16 cellular contexts compared by ENCODE assay signal in the genomic region with DNA sequence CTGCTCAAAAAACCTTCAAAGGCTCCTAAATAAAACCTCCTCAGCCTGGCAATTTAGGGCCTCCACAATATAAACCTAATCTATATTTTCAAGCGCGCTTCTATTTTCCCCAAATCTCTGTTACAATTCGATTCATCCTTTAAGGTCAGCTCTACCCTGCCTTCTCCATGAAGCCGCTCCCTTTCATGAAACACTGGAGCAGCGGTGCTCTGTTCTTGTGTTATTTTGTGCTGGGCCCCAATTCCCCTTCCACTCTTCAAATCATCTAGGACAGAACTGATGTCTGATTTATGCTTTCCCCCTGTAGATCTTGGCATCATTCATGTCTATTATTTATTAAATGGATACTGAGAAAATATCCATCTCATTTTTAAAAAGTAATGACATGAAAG. TPM values are rescaled to one million over a fixed set of nuclear protein-coding genes. Genes with fewer than 3 reads are reported as not detected.
A peak's percentile ranks its signal among the peaks of the same experiment; 100 is the strongest.
DNase-seq lines count a peak whose midpoint lies in the region; ATAC-seq and TF ChIP-seq lines count a peak whose summit lies in the region.
"Had no signal": no experiment of that assay in that cellular context is flagged by ENCODE, and none has a peak within 500 bp of the region (broad histone marks: within the 10 kb centered on the region; RNA-seq: fewer than 3 reads in every experiment).

No MANE protein-coding gene starts in this region.

- BruUV-seq in IMR-90 (replicated peaks; lab: Mats Ljungman, UMichigan), result no TSS peak

- no peak overlapping the region for H3K27ac Mint-ChIP-seq in stimulated activated memory B cell treated with anti-CD40 and anti-IgM and Interleukin-4, amounts not matched to agents 10 μg/mL and 1 μg/mL and 100 μg/mL, for 72 hours
- H3K27ac Mint-ChIP-seq: activated T-helper 1 cell treated with anti-CD3 and anti-CD28 coated beads, Interleukin-12 subunit alpha, Interleukin-12 subunit beta, Interleukin-2, Interleukin-4 antibody, amounts not matched to agents 30 ng/mL and 10 ng/mL and 1 ng/mL, durations not matched to agents 14 hours and 24 hours and 36 hours had no signal

- 95% methylated on average over 3 of the region's 5 CpGs; no CpG with 5 or more reads in 1 of the 2 experiments for WGBS in IMR-90 (ENCODE audit: extremely low coverage in 2 of 2, insufficient read length in 1 of 2), 2 experiments
- WGBS in ectodermal cell, 2 experiments, result 86 to 90% methylated on average over 5 of the region's 5 CpGs
- 78 to 91% methylated on average over 3 to 4 of the region's 5 CpGs for WGBS in mesodermal cell (ENCODE audit: insufficient coverage in 2 of 2), 2 experiments
- WGBS in spleen, 5 donors, result 96 to 98% (median 97%) methylated on average over 5 of the region's 5 CpGs

- no peak for TF ChIP-seq RAD21 in IMR-90 (IDR thresholded peaks at IDR 0.05; ENCODE audit: low read length)

- TF ChIP-seq CTCF in IMR-90 (conservative IDR thresholded peaks at IDR 0.05; ENCODE audit: low read depth, low read length), result no peak
- no peak for TF ChIP-seq CTCF in spleen (IDR thresholded peaks at IDR 0.05 in 8 of 11, conservative IDR thresholded peaks at IDR 0.05 in 3 of 11)

- dilution Hi-C loops in IMR-90 (cut with HindIII; ENCODE audit: low sequenced_read_pairs, unreplicated experiment), result loop anchor here (25.0 kb wide), 1 partner anchor 293 kb away; a partner anchor contains a TSS

- peaks cover 11% of the 10 kb centered on the region; the same call in 1 of the 2 replicates for H3K9me1 ChIP-seq in IMR-90 (ENCODE audit: insufficient read depth, low read length)

- no peak overlapping the region for H3K4me2 ChIP-seq in IMR-90 (ENCODE audit: low read depth, low read length)
- H3K4me2 ChIP-seq: BLaER1 had no signal

- H3K9me3 Mint-ChIP-seq in stimulated activated memory B cell treated with anti-CD40 and anti-IgM and Interleukin-4, amounts not matched to agents 10 μg/mL and 1 μg/mL and 100 μg/mL, for 72 hours, result no peaks in the 10 kb centered on the region
- H3K9me3 Mint-ChIP-seq: activated T-helper 1 cell treated with anti-CD3 and anti-CD28 coated beads, Interleukin-12 subunit alpha, Interleukin-12 subunit beta, Interleukin-2, Interleukin-4 antibody, amounts not matched to agents 30 ng/mL and 10 ng/mL and 1 ng/mL, durations not matched to agents 14 hours and 24 hours and 36 hours; naive B cell had no signal

- in situ Hi-C loops in IMR-90 (cut with MboI; ENCODE audit: low sequenced_read_pairs), result loop anchor here (5.0 kb wide), 2 partner anchors 42 to 293 kb away; no protein-coding TSS in a partner anchor

- CTCF ChIA-PET in IMR-90 (lab: Yijun Ruan, JAX), result interaction anchor here (6.7 kb wide), 1 partner anchor 44 kb away, joined by 21 read pairs; no protein-coding TSS in a partner anchor

- ATAC-seq in IMR-90 (ENCODE audit: low read depth) (no peak), sciatic nerve (no peak)
- ATAC-seq in stimulated activated memory B cell treated with anti-CD40 and anti-IgM and Interleukin-4, amounts not matched to agents 10 μg/mL and 1 μg/mL and 100 μg/mL, for 72 hours, result no peak

- TF ChIP-seq POLR2A in IMR-90 (IDR thresholded peaks at IDR 0.05; ENCODE audit: low read depth, low read length) (peak; percentile 11; the same call in 1 of the 2 replicates), spleen (IDR thresholded peaks at IDR 0.05) (no peak)

- H3K79me1 ChIP-seq in IMR-90 (ENCODE audit: low read depth in 1 of 2, low read length in 2 of 2), result peaks cover 9 to 81% of the 10 kb centered on the region in 2 experiments; a peak in 3 of 4 replicates

- H2BK15ac ChIP-seq in IMR-90 (ENCODE audit: low read depth, low read length), result no peak overlapping the region

- H2AK5ac ChIP-seq in IMR-90 (ENCODE audit: low read depth, low read length), result no peak overlapping the region

- no peak overlapping the region for H3K56ac ChIP-seq in IMR-90 (ENCODE audit: extremely low read depth, insufficient read depth, low read length)

- DNase-seq in IMR-90 (no peak), spleen (no peak), sciatic nerve (ENCODE audit: low spot score) (no peak)
- DNase-seq in effector memory CD4-positive, alpha-beta T cell, result no peak
- DNase-seq: activated CD4-positive, alpha-beta T cell treated with anti-CD3 and anti-CD28 coated beads for 4 hours; aorta; erythroblast; naive B cell had no signal

- H4K5ac ChIP-seq in IMR-90 (ENCODE audit: low read depth, low read length), result no peak overlapping the region

- no peaks in the 10 kb centered on the region for H3K4me1 Mint-ChIP-seq in stimulated activated memory B cell treated with anti-CD40 and anti-IgM and Interleukin-4, amounts not matched to agents 10 μg/mL and 1 μg/mL and 100 μg/mL, for 72 hours

- no peak overlapping the region for H3K4me3 ChIP-seq in IMR-90 (ENCODE audit: insufficient read depth, low read depth, low read length)
- H3K4me3 ChIP-seq in ectodermal cell (ENCODE audit: insufficient read depth, low read depth, low read length), result no peak overlapping the region
- H3K4me3 ChIP-seq in mesodermal cell (ENCODE audit: extremely low read depth, insufficient read depth, low read length, poor library complexity, severe bottlenecking), result no peak overlapping the region
- H3K4me3 ChIP-seq in stomach smooth muscle (ENCODE audit: low read length in 2 of 2), result no peak overlapping the region
- no peak overlapping the region for H3K4me3 ChIP-seq in effector memory CD4-positive, alpha-beta T cell (ENCODE audit: insufficient read depth, low read depth, low read length, poor library complexity, severe bottlenecking)
- H3K4me3 ChIP-seq in spleen, result no peak overlapping the region
- H3K4me3 ChIP-seq: BLaER1 had no signal

- H2BK120ac ChIP-seq in IMR-90 (ENCODE audit: low read depth, low read length), result no peak overlapping the region

- H3K9ac ChIP-seq in IMR-90 (ENCODE audit: low read depth, low read length) (no peak overlapping the region; the same call in 1 of the 2 replicates), stomach smooth muscle (ENCODE audit: low read length in 2 of 2) (no peak overlapping the region)
- H3K9ac ChIP-seq: BLaER1 had no signal

- H3K27me3 ChIP-seq in IMR-90 (ENCODE audit: control insufficient read depth, insufficient read depth, low read length) (no peaks in the 10 kb centered on the region), ectodermal cell (ENCODE audit: control insufficient read depth, insufficient read depth, low read length, poor library complexity, severe bottlenecking) (no peaks in the 10 kb centered on the region), stomach smooth muscle (ENCODE audit: control insufficient read depth in 1 of 2, insufficient read depth in 2 of 2, low read length in 2 of 2) (no peaks in the 10 kb centered on the region), spleen (replicated peaks in 1 of 7) (peaks cover 0 to 8% (median 0%) of the 10 kb centered on the region in 7 donors)
- no peaks in the 10 kb centered on the region for H3K27me3 ChIP-seq in effector memory CD4-positive, alpha-beta T cell (replicated peaks; ENCODE audit: control insufficient read depth, insufficient read depth, low read length, poor library complexity, severe bottlenecking)

- intact Hi-C loops in IMR-90 (cut with micrococcal nuclease) (no loop called here), spleen (cut with DNase I; ENCODE audit: low total_unique reads) (loop anchor here (10.0 kb wide), 2 partner anchors 296 to 326 kb away; a partner anchor contains a TSS), sciatic nerve (cut with DNase I) (no loop called here)

- no peak overlapping the region for H2AFZ ChIP-seq in IMR-90 (replicated peaks; ENCODE audit: low read length, poor library complexity)

- H3K27me3 Mint-ChIP-seq in stimulated activated memory B cell treated with anti-CD40 and anti-IgM and Interleukin-4, amounts not matched to agents 10 μg/mL and 1 μg/mL and 100 μg/mL, for 72 hours, result peaks cover 8% of the 10 kb centered on the region

- H2BK20ac ChIP-seq in IMR-90 (ENCODE audit: low read depth, low read length), result no peak overlapping the region

- H3K9me3 ChIP-seq in IMR-90 (ENCODE audit: control insufficient read depth, insufficient read depth, low read length), result no peaks in the 10 kb centered on the region
- H3K9me3 ChIP-seq in ectodermal cell (ENCODE audit: control insufficient read depth, low read length), result no peaks in the 10 kb centered on the region
- H3K9me3 ChIP-seq in mesodermal cell (ENCODE audit: control insufficient read depth, low read length), result no peaks in the 10 kb centered on the region
- no peaks in the 10 kb centered on the region for H3K9me3 ChIP-seq in stomach smooth muscle (ENCODE audit: control insufficient read depth in 2 of 2, low read length in 2 of 2)
- no peaks in the 10 kb centered on the region for H3K9me3 ChIP-seq in effector memory CD4-positive, alpha-beta T cell (ENCODE audit: control insufficient read depth, low read length)
- no peaks in the 10 kb centered on the region for H3K9me3 ChIP-seq in spleen
- H3K9me3 ChIP-seq: BLaER1 had no signal

- peak overlapping the region; percentile 57 for H2BK5ac ChIP-seq in IMR-90 (ENCODE audit: low read depth, low read length, poor library complexity, severe bottlenecking)

- H2AK9ac ChIP-seq in IMR-90 (replicated peaks; ENCODE audit: low read depth, low read length, poor library complexity), result no peak overlapping the region

- no peak overlapping the region for H4K91ac ChIP-seq in IMR-90 (ENCODE audit: insufficient read depth, low read depth, low read length)

- H3K36me3 Mint-ChIP-seq in stimulated activated memory B cell treated with anti-CD40 and anti-IgM and Interleukin-4, amounts not matched to agents 10 μg/mL and 1 μg/mL and 100 μg/mL, for 72 hours, result no peaks in the 10 kb centered on the region
- H3K36me3 Mint-ChIP-seq: naive B cell had no signal

- H4K8ac ChIP-seq in IMR-90 (ENCODE audit: low read depth in 2 of 2, low read length in 2 of 2), result no peak overlapping the region

- H3K36me3 ChIP-seq in IMR-90 (ENCODE audit: control insufficient read depth, insufficient read depth, low read length), result peaks cover 11% of the 10 kb centered on the region
- peaks cover 2% of the 10 kb centered on the region for H3K36me3 ChIP-seq in ectodermal cell (ENCODE audit: control insufficient read depth, insufficient read depth, low read length)
- peaks cover 43% of the 10 kb centered on the region for H3K36me3 ChIP-seq in mesodermal cell (ENCODE audit: control insufficient read depth, insufficient read depth, low read length)
- peaks cover 4 to 10% of the 10 kb centered on the region in 2 donors for H3K36me3 ChIP-seq in stomach smooth muscle (ENCODE audit: control insufficient read depth in 2 of 2, insufficient read depth in 2 of 2, low read length in 2 of 2)
- H3K36me3 ChIP-seq in effector memory CD4-positive, alpha-beta T cell (ENCODE audit: control insufficient read depth, insufficient read depth, low read length), result no peaks in the 10 kb centered on the region
- H3K36me3 ChIP-seq in spleen, result peaks cover 0 to 4% (median 0%) of the 10 kb centered on the region in 6 donors
- H3K36me3 ChIP-seq: BLaER1 had no signal

- peaks cover 97% of the 10 kb centered on the region for H4K20me1 ChIP-seq in IMR-90 (ENCODE audit: insufficient read depth, low read length)
- H4K20me1 ChIP-seq: BLaER1 had no signal

- POLR2A ChIA-PET in IMR-90 (lab: Charles Lee; ENCODE audit: unreplicated experiment), result no interaction called here

- H3K4ac ChIP-seq in IMR-90 (ENCODE audit: low read depth, low read length), result no peak overlapping the region; the same call in 1 of the 2 replicates

- no peak overlapping the region for H3K4me3 Mint-ChIP-seq in stimulated activated memory B cell treated with anti-CD40 and anti-IgM and Interleukin-4, amounts not matched to agents 10 μg/mL and 1 μg/mL and 100 μg/mL, for 72 hours
- H3K4me3 Mint-ChIP-seq: activated T-helper 1 cell treated with anti-CD3 and anti-CD28 coated beads, Interleukin-12 subunit alpha, Interleukin-12 subunit beta, Interleukin-2, Interleukin-4 antibody, amounts not matched to agents 30 ng/mL and 10 ng/mL and 1 ng/mL, durations not matched to agents 14 hours and 24 hours and 36 hours; naive B cell had no signal

- H3K27ac ChIP-seq in IMR-90 (ENCODE audit: insufficient read depth, low read length) (no peak overlapping the region; the same call in 1 of the 2 replicates), ectodermal cell (ENCODE audit: insufficient read depth, low read depth, low read length, poor library complexity, severe bottlenecking) (peak overlapping the region; percentile 61), mesodermal cell (ENCODE audit: low read depth, low read length, severe bottlenecking) (peak overlapping the region; percentile 64), stomach smooth muscle (ENCODE audit: low read length) (peak overlapping the region; percentile 19), spleen (no peak overlapping the region)
- no peak overlapping the region for H3K27ac ChIP-seq in effector memory CD4-positive, alpha-beta T cell (ENCODE audit: insufficient read depth, low read length, poor library complexity, severe bottlenecking)
- H3K27ac ChIP-seq: BLaER1, HL-60 had no signal

- H3K18ac ChIP-seq in IMR-90 (ENCODE audit: low read depth, low read length), result no peak overlapping the region

- no peak overlapping the region for H3K14ac ChIP-seq in IMR-90 (replicated peaks; ENCODE audit: low read depth, low read length)

- H3K4me1 ChIP-seq in IMR-90 (ENCODE audit: control insufficient read depth, insufficient read depth, low read length) (peaks cover 21% of the 10 kb centered on the region), ectodermal cell (ENCODE audit: control insufficient read depth, insufficient read depth, low read length) (peaks cover 75% of the 10 kb centered on the region), mesodermal cell (ENCODE audit: control insufficient read depth, insufficient read depth, low read length, poor library complexity, severe bottlenecking) (peaks cover 88% of the 10 kb centered on the region), stomach smooth muscle (ENCODE audit: control insufficient read depth, insufficient read depth, low read length) (peaks cover 42% of the 10 kb centered on the region), spleen (peaks cover 5 to 35% (median 13%) of the 10 kb centered on the region in 6 donors)
- no peaks in the 10 kb centered on the region for H3K4me1 ChIP-seq in effector memory CD4-positive, alpha-beta T cell (ENCODE audit: control insufficient read depth, insufficient read depth, low read length, poor library complexity, severe bottlenecking)
- H3K4me1 ChIP-seq: BLaER1 had no signal

- H3K23ac ChIP-seq in IMR-90 (ENCODE audit: low read depth, low read length), result no peak overlapping the region

RNA-seq across cellular contexts. Expression of a gene that starts 6.9 kb away (rescaled TPM):
- 101 and 106 TPM in 2 replicates for total RNA-seq in IMR-90 (2012; rRNA removed)
- polyA plus RNA-seq in IMR-90 (2012; rRNA removed), result 102 and 145 TPM in 2 replicates
- 66.7 and 88.3 TPM in 2 replicates for polyA plus RNA-seq in IMR-90 (2012; cell fraction: cytosol; rRNA removed)
- 50.7 and 405 TPM in 2 replicates for polyA plus RNA-seq in IMR-90 (2012; cell fraction: nucleus; rRNA removed; ENCODE audit: low replicate concordance)
- polyA plus RNA-seq in ectodermal cell (2013, experiment 1 of 4), result 28.0 TPM
- 33.5 TPM for polyA plus RNA-seq in ectodermal cell (2013, experiment 2 of 4)
- 25.7 TPM for polyA plus RNA-seq in ectodermal cell (2013, experiment 3 of 4)
- polyA plus RNA-seq in ectodermal cell (2013, experiment 4 of 4), result 29.3 TPM
- 154 TPM for polyA plus RNA-seq in mesodermal cell (2013, experiment 1 of 2)
- 155 TPM for polyA plus RNA-seq in mesodermal cell (2013, experiment 2 of 2)
- total RNA-seq in spleen, result 10 to 100 TPM in 2 of 7 donors, 1 to 10 TPM in 5; 7.6 to 12.5 (median 8.5) TPM
- 1 to 10 TPM; 2.0 to 5.7 (median 5.0) TPM for polyA plus RNA-seq in spleen
- 33.7 TPM for total RNA-seq in sciatic nerve
- total RNA-seq: OCI-LY7 had no signal

RNA-seq across cellular contexts. Expression of a gene that starts 57.7 kb away (rescaled TPM):
- total RNA-seq in IMR-90 (2012; rRNA removed), result 207 and 384 TPM in 2 replicates
- 348 and 357 TPM in 2 replicates for polyA plus RNA-seq in IMR-90 (2012; rRNA removed)
- polyA plus RNA-seq in IMR-90 (2012; cell fraction: cytosol; rRNA removed), result 108 and 179 TPM in 2 replicates
- polyA plus RNA-seq in IMR-90 (2012; cell fraction: nucleus; rRNA removed; ENCODE audit: low replicate concordance), result 19.8 and 112 TPM in 2 replicates
- polyA plus RNA-seq in ectodermal cell (2013, experiment 1 of 4), result 326 TPM
- polyA plus RNA-seq in ectodermal cell (2013, experiment 2 of 4), result 297 TPM
- 253 TPM for polyA plus RNA-seq in ectodermal cell (2013, experiment 3 of 4)
- polyA plus RNA-seq in ectodermal cell (2013, experiment 4 of 4), result 296 TPM
- polyA plus RNA-seq in mesodermal cell (2013, experiment 1 of 2), result 333 TPM
- 316 TPM for polyA plus RNA-seq in mesodermal cell (2013, experiment 2 of 2)
- total RNA-seq in spleen, result 100 to 1,000 TPM in 6 of 7 donors, 10 to 100 TPM in 1; 93.5 to 183 (median 160) TPM
- 100 to 1,000 TPM; 274 to 370 (median 289) TPM for polyA plus RNA-seq in spleen
- total RNA-seq in sciatic nerve, result 249 TPM

Comparison
In these comparisons a context has a peak if more than half of its experiments do, and no peak if none do; other contexts are left out.
1. H3K27ac ChIP-seq: peak in ectodermal cell (single experiment), mesodermal cell (single experiment) and stomach smooth muscle (single experiment); none in IMR-90 (single experiment), effector memory CD4-positive, alpha-beta T cell (single experiment) and spleen (0 of 8).